In genomic region chr22:28710112-28710888, GRCh38 we compare ENCODE assay signal across 9 cellular contexts. TPM values are rescaled to one million over a fixed set of nuclear protein-coding genes. Genes with fewer than 3 reads are reported as not detected.
A peak's percentile ranks its signal among the peaks of the same experiment; 100 is the strongest.
DNase-seq lines count a peak whose midpoint lies in the region; ATAC-seq and TF ChIP-seq lines count a peak whose summit lies in the region.
"Had no signal": no experiment of that assay in that cellular context is flagged by ENCODE, and none has a peak within 500 bp of the region (broad histone marks: within the 10 kb centered on the region; RNA-seq: fewer than 3 reads in every experiment).

No MANE protein-coding gene starts in this region.

- H3K27me3 ChIP-seq in SJCRH30 = no peaks in the 10 kb centered on the region
- H3K27me3 ChIP-seq in sigmoid colon = no peaks in the 10 kb centered on the region

- intact Hi-C loops in sigmoid colon (cut with DNase I) = no loop called here

- H3K36me3 ChIP-seq in SJCRH30 = peaks cover 6% of the 10 kb centered on the region
- H3K36me3 ChIP-seq in sigmoid colon = no peaks in the 10 kb centered on the region

- TF ChIP-seq CTCF in sigmoid colon (IDR thresholded peaks at IDR 0.05) = no peak

- no peak for TF ChIP-seq POLR2A in sigmoid colon (IDR thresholded peaks at IDR 0.05)

- DNase-seq in GM03348 (ENCODE audit: low spot score) (peak; percentile 73), SJCRH30 (peak; percentile 29 to 60), fibroblast of the conjunctiva (ENCODE audit: low read depth) (peak; percentile 88), sigmoid colon (no peak), nucleus accumbens (lab: John Stamatoyannopoulos, UW) (no peak), mesenteric fat pad (ENCODE audit: low spot score) (no peak)

- H3K4me3 ChIP-seq in SJCRH30 (no peak overlapping the region), sigmoid colon (no peak overlapping the region)

- no peak for ATAC-seq in HG03571 (IDR thresholded peaks at IDR 0.05; ENCODE audit: unreplicated experiment)
- no peak for ATAC-seq in HG03432 (IDR thresholded peaks at IDR 0.05; ENCODE audit: unreplicated experiment)
- ATAC-seq: stimulated activated effector memory CD8-positive, alpha-beta T cell treated with anti-CD3 and anti-CD28 coated beads, Interleukin-12 subunit alpha, Interleukin-12 subunit beta, amount 100 ng/mL, for 72 hours had no signal

- peaks cover 29% of the 10 kb centered on the region for H3K4me1 ChIP-seq in SJCRH30
- H3K4me1 ChIP-seq in sigmoid colon = peaks cover 0 to 4% (median 2%) of the 10 kb centered on the region in 4 donors

- peak overlapping the region; percentile 46 for H3K27ac ChIP-seq in SJCRH30
- H3K27ac ChIP-seq in sigmoid colon = peak overlapping the region; percentile 31 to 70 (median 58)

- 75 to 83% methylated on average over 3 of the region's 3 CpGs for WGBS in sigmoid colon, 2 donors

- H3K9me3 ChIP-seq in SJCRH30 (replicated peaks) (no peaks in the 10 kb centered on the region), sigmoid colon (no peaks in the 10 kb centered on the region)

- TF ChIP-seq EP300 in sigmoid colon (IDR thresholded peaks at IDR 0.05) = no peak

RNA-seq across cellular contexts. Expression of gene TTC28, which starts 30.7 kb away (rescaled TPM):
- total RNA-seq in SJCRH30 (2014; rRNA removed; shearing (Covaris generic)) = 12.8 and 13.2 TPM in 2 replicates
- 100 to 1,000 TPM in 1 of 4 donors, 10 to 100 TPM in 3; 46.1 to 102 (median 63.2) TPM for total RNA-seq in sigmoid colon
- polyA plus RNA-seq in sigmoid colon = 1 to 10 TPM in 2 of 3 donors, under 1 TPM in 1; 0.23 to 4.6 (median 1.8) TPM
- total RNA-seq in mesenteric fat pad = 34.1 TPM

RNA-seq across cellular contexts. Expression of gene CHEK2, which starts 31.3 kb away (rescaled TPM):
- 37.4 and 43.2 TPM in 2 replicates for total RNA-seq in SJCRH30 (2014; rRNA removed; shearing (Covaris generic))
- total RNA-seq in sigmoid colon (1 to 10 TPM; 2.8 to 4.6 (median 3.6) TPM), mesenteric fat pad (5.3 TPM)
- 10 to 100 TPM; 10.2 to 17.4 (median 10.6) TPM for polyA plus RNA-seq in sigmoid colon

RNA-seq across cellular contexts. Expression of gene HSCB, which starts 31.5 kb away (rescaled TPM):
- total RNA-seq in SJCRH30 (2014; rRNA removed; shearing (Covaris generic)) = 10.0 and 10.3 TPM in 2 replicates
- 10 to 100 TPM; 29.9 to 67.5 (median 32.5) TPM for total RNA-seq in sigmoid colon
- polyA plus RNA-seq in sigmoid colon = 10 to 100 TPM; 16.6 to 28.8 (median 19.5) TPM
- 11.9 TPM for total RNA-seq in mesenteric fat pad

Comparison
In these comparisons a context has a peak if more than half of its experiments do, and no peak if none do; other contexts are left out.
1. DNase-seq: peak in GM03348 (single experiment), SJCRH30 (2 of 2) and fibroblast of the conjunctiva (single experiment); none in sigmoid colon (single experiment), nucleus accumbens (0 of 56) and mesenteric fat pad (single experiment).